In genomic region chr2:25710750-25711149, GRCh38 we compare ENCODE assay signal across 20 cellular contexts. TPM values are rescaled to one million over a fixed set of nuclear protein-coding genes. Genes with fewer than 3 reads are reported as not detected.
A peak's percentile ranks its signal among the peaks of the same experiment; 100 is the strongest.
DNase-seq lines count a peak whose midpoint lies in the region; ATAC-seq and FAIRE-seq lines count a peak whose summit lies in the region.
"Had no signal": no experiment of that assay in that cellular context is flagged by ENCODE, and none has a peak within 500 bp of the region (broad histone marks: within the 10 kb centered on the region; RNA-seq: fewer than 3 reads in every experiment).

No MANE protein-coding gene starts in this region.

- H3K27ac Mint-ChIP-seq in T-helper 2 cell treated with Interferon-gamma antibody and Interleukin-4, amounts not matched to agents 5 μg/mL and 100 μg/mL, for 36 hours = peak overlapping the region; percentile 1
- H3K27ac Mint-ChIP-seq in activated T-helper 17 cell treated with anti-CD3 and anti-CD28 coated beads, Interleukin-2, amount 50 U/mL, for 72 hours = no peak overlapping the region
- H3K27ac Mint-ChIP-seq in stimulated activated effector memory CD8-positive, alpha-beta T cell treated with anti-CD3 and anti-CD28 coated beads, Interleukin-12 subunit alpha, Interleukin-12 subunit beta, amount 100 ng/mL, for 72 hours = no peak overlapping the region
- H3K27ac Mint-ChIP-seq: CD8-positive, alpha-beta memory T cell had no signal

- no peak overlapping the region for H3K4me3 Mint-ChIP-seq in T-helper 2 cell treated with Interferon-gamma antibody and Interleukin-4, amounts not matched to agents 5 μg/mL and 100 μg/mL, for 36 hours
- no peak overlapping the region for H3K4me3 Mint-ChIP-seq in activated T-helper 17 cell treated with anti-CD3 and anti-CD28 coated beads, Interleukin-2, amount 50 U/mL, for 72 hours
- H3K4me3 Mint-ChIP-seq in stimulated activated effector memory CD8-positive, alpha-beta T cell treated with anti-CD3 and anti-CD28 coated beads, Interleukin-12 subunit alpha, Interleukin-12 subunit beta, amount 100 ng/mL, for 72 hours = peak overlapping the region; percentile 9
- H3K4me3 Mint-ChIP-seq: CD4-positive, CD25-positive, alpha-beta regulatory T cell had no signal

- DNase-seq in T-helper 2 cell treated with Interferon-gamma antibody and Interleukin-4, amounts not matched to agents 5 μg/mL and 100 μg/mL, for 36 hours (ENCODE audit: low spot score) = no peak
- DNase-seq in T-helper 2 cell (no peak), GM19239 (ENCODE audit: insufficient read length, low spot score) (no peak), HTR-8/SVneo (ENCODE audit: insufficient read length, low spot score) (no peak)
- no peak for DNase-seq in stimulated activated effector memory CD8-positive, alpha-beta T cell treated with anti-CD3 and anti-CD28 coated beads, Interleukin-12 subunit alpha, Interleukin-12 subunit beta, amount 100 ng/mL, for 72 hours (ENCODE audit: low spot score in 2 of 2)
- DNase-seq in activated CD8-positive, alpha-beta memory T cell treated with anti-CD3 and anti-CD28 coated beads, Interleukin-2, amount 50 U/mL, for 4 hours = no peak
- DNase-seq: CD4-positive, CD25-positive, alpha-beta regulatory T cell; CD8-positive, alpha-beta memory T cell; COR-L47; DMS 273 treated with DMSO at 0.1 percent for 48 hours; DMS53; DND-41; EL; GM23248; HCEC 1CT; IMR-90 had no signal

- peak; percentile 35 for FAIRE-seq in GM19239 (lab: Jason Lieb, UNC)
- no peak for FAIRE-seq in HTR-8/SVneo (lab: Jason Lieb, UNC)
- FAIRE-seq: GM12892, H54, K562 had no signal

- no peaks in the 10 kb centered on the region for H3K9me3 Mint-ChIP-seq in T-helper 2 cell treated with Interferon-gamma antibody and Interleukin-4, amounts not matched to agents 5 μg/mL and 100 μg/mL, for 36 hours
- H3K9me3 Mint-ChIP-seq in activated T-helper 17 cell treated with anti-CD3 and anti-CD28 coated beads, Interleukin-2, amount 50 U/mL, for 72 hours = no peaks in the 10 kb centered on the region
- no peaks in the 10 kb centered on the region for H3K9me3 Mint-ChIP-seq in stimulated activated effector memory CD8-positive, alpha-beta T cell treated with anti-CD3 and anti-CD28 coated beads, Interleukin-12 subunit alpha, Interleukin-12 subunit beta, amount 100 ng/mL, for 72 hours
- H3K9me3 Mint-ChIP-seq: CD4-positive, CD25-positive, alpha-beta regulatory T cell; CD8-positive, alpha-beta memory T cell had no signal

- H3K27me3 Mint-ChIP-seq in T-helper 2 cell treated with Interferon-gamma antibody and Interleukin-4, amounts not matched to agents 5 μg/mL and 100 μg/mL, for 36 hours (ENCODE audit: low read depth) = peaks cover 11% of the 10 kb centered on the region
- peaks cover 19% of the 10 kb centered on the region for H3K27me3 Mint-ChIP-seq in activated T-helper 17 cell treated with anti-CD3 and anti-CD28 coated beads, Interleukin-2, amount 50 U/mL, for 72 hours

- H3K4me1 Mint-ChIP-seq in T-helper 2 cell treated with Interferon-gamma antibody and Interleukin-4, amounts not matched to agents 5 μg/mL and 100 μg/mL, for 36 hours (ENCODE audit: low read depth) = peaks cover 12% of the 10 kb centered on the region
- peaks cover 8% of the 10 kb centered on the region for H3K4me1 Mint-ChIP-seq in activated T-helper 17 cell treated with anti-CD3 and anti-CD28 coated beads, Interleukin-2, amount 50 U/mL, for 72 hours
- peaks cover 24% of the 10 kb centered on the region for H3K4me1 Mint-ChIP-seq in stimulated activated effector memory CD8-positive, alpha-beta T cell treated with anti-CD3 and anti-CD28 coated beads, Interleukin-12 subunit alpha, Interleukin-12 subunit beta, amount 100 ng/mL, for 72 hours

- H3K36me3 Mint-ChIP-seq in T-helper 2 cell treated with Interferon-gamma antibody and Interleukin-4, amounts not matched to agents 5 μg/mL and 100 μg/mL, for 36 hours (ENCODE audit: low read depth) = no peaks in the 10 kb centered on the region
- H3K36me3 Mint-ChIP-seq in activated T-helper 17 cell treated with anti-CD3 and anti-CD28 coated beads, Interleukin-2, amount 50 U/mL, for 72 hours (ENCODE audit: low read depth) = no peaks in the 10 kb centered on the region
- no peaks in the 10 kb centered on the region for H3K36me3 Mint-ChIP-seq in stimulated activated effector memory CD8-positive, alpha-beta T cell treated with anti-CD3 and anti-CD28 coated beads, Interleukin-12 subunit alpha, Interleukin-12 subunit beta, amount 100 ng/mL, for 72 hours
- H3K36me3 Mint-ChIP-seq: CD4-positive, CD25-positive, alpha-beta regulatory T cell; CD8-positive, alpha-beta memory T cell had no signal

- peak; percentile 56 for ATAC-seq in activated T-helper 17 cell treated with anti-CD3 and anti-CD28 coated beads, Interleukin-2, amount 50 U/mL, for 72 hours (replicated peaks)
- peak; percentile 70 for ATAC-seq in stimulated activated effector memory CD8-positive, alpha-beta T cell treated with anti-CD3 and anti-CD28 coated beads, Interleukin-12 subunit alpha, Interleukin-12 subunit beta, amount 100 ng/mL, for 72 hours
- ATAC-seq: K562 had no signal

RNA-seq across cellular contexts. Expression of gene DTNB, which starts 37.4 kb away (rescaled TPM):
- total RNA-seq in activated T-helper 17 cell treated with anti-CD3 and anti-CD28 coated beads, Interleukin-2, amount 50 U/mL, for 72 hours = 10 to 100 TPM; 10.0 to 11.8 TPM
